Comparison of ENCODE assay signal across 8 cellular contexts in genomic region chr5:181191526-181192336, GRCh38. TPM values are rescaled to one million over a fixed set of nuclear protein-coding genes. Genes with fewer than 3 reads are reported as not detected.
A peak's percentile ranks its signal among the peaks of the same experiment; 100 is the strongest.
DNase-seq lines count a peak whose midpoint lies in the region; ATAC-seq, FAIRE-seq and TF ChIP-seq lines count a peak whose summit lies in the region.

No MANE protein-coding gene starts in this region.

- H2AFZ ChIP-seq in GM23338 = peak overlapping the region; percentile 98

- H3K27ac Mint-ChIP-seq in GM23338 = no peak overlapping the region
- peak overlapping the region; percentile 100 for H3K27ac Mint-ChIP-seq in activated T-helper 17 cell treated with anti-CD3 and anti-CD28 coated beads, Interleukin-2, amount 50 U/mL, for 72 hours

- H3K36me3 Mint-ChIP-seq in GM23338 (ENCODE audit: low read depth) = peaks cover 15% of the 10 kb centered on the region; the same call in 1 of the 3 replicates
- peaks cover 59% of the 10 kb centered on the region for H3K36me3 Mint-ChIP-seq in activated T-helper 17 cell treated with anti-CD3 and anti-CD28 coated beads, Interleukin-2, amount 50 U/mL, for 72 hours (ENCODE audit: low read depth)

- no peaks in the 10 kb centered on the region for H3K9me2 ChIP-seq in GM23338 (ENCODE audit: insufficient read depth)

- H3K9me3 ChIP-seq in MG63 = no peaks in the 10 kb centered on the region
- no peaks in the 10 kb centered on the region for H3K9me3 ChIP-seq in ovary
- H3K9me3 ChIP-seq in tibial artery = no peaks in the 10 kb centered on the region

- H3K36me3 ChIP-seq in GM23338 (ENCODE audit: insufficient read depth) (no peaks in the 10 kb centered on the region), MG63 (peaks cover 6% of the 10 kb centered on the region), ovary (no peaks in the 10 kb centered on the region), tibial artery (no peaks in the 10 kb centered on the region)

- intact Hi-C loops in ovary (cut with DNase I) = loop anchor here in 1 of 4 donors (2.0 kb wide), 1 partner anchor 25 kb away; no protein-coding TSS in a partner anchor
- intact Hi-C loops in tibial artery (cut with DNase I; ENCODE audit: low total_unique reads) = no loop called here

- TF ChIP-seq EP300 in ovary (IDR thresholded peaks at IDR 0.05) = no peak

- H3K27me3 ChIP-seq in GM23338 (ENCODE audit: insufficient read depth) = peaks cover 60% of the 10 kb centered on the region
- no peaks in the 10 kb centered on the region for H3K27me3 ChIP-seq in MG63
- no peaks in the 10 kb centered on the region for H3K27me3 ChIP-seq in ovary
- H3K27me3 ChIP-seq in tibial artery = no peaks in the 10 kb centered on the region

- H3F3A ChIP-seq in GM23338 (replicated peaks; ENCODE audit: low read depth) = peaks cover 3% of the 10 kb centered on the region

- no peak for FAIRE-seq in frontal cortex (lab: Jason Lieb, UNC)

- TF ChIP-seq CTCF in GM23338 (conservative IDR thresholded peaks at IDR 0.05; ENCODE audit: low read depth in 2 of 2) (peak in 1 of 2 experiments; percentile 10; a peak in 1 of 4 replicates), ovary (IDR thresholded peaks at IDR 0.05) (peak in 1 of 3 donors; percentile 17), tibial artery (IDR thresholded peaks at IDR 0.05) (no peak)

- H3K4me3 ChIP-seq in GM23338 (peak overlapping the region; percentile 80), MG63 (peak overlapping the region; percentile 87), ovary (peak overlapping the region; percentile 79), tibial artery (peak overlapping the region; percentile 93 to 96)

- H3K27me3 Mint-ChIP-seq in GM23338 (ENCODE audit: insufficient read depth, low read depth, poor library complexity) = peaks cover 57% of the 10 kb centered on the region
- no peaks in the 10 kb centered on the region for H3K27me3 Mint-ChIP-seq in activated T-helper 17 cell treated with anti-CD3 and anti-CD28 coated beads, Interleukin-2, amount 50 U/mL, for 72 hours

- 0 to 1% (median 1%) methylated on average over 52 to 64 of the region's 64 CpGs for WGBS in ovary, 3 donors

- DNase-seq in EH (ENCODE audit: low read depth) = peak; percentile 97
- peak; percentile 93 for DNase-seq in GM23338 (ENCODE audit: low spot score)
- peak; percentile 97 for DNase-seq in MG63
- peak; percentile 92 to 95 for DNase-seq in frontal cortex (ENCODE audit: low spot score in 2 of 2)
- DNase-seq in ovary = peak; percentile 93 to 99 (median 97)
- peak; percentile 94 to 98 for DNase-seq in tibial artery
- DNase-seq in NCI-H510A (lab: John Stamatoyannopoulos, UW) = no peak

- H3K9me3 Mint-ChIP-seq in GM23338 = peaks cover 21% of the 10 kb centered on the region
- peaks cover 5% of the 10 kb centered on the region for H3K9me3 Mint-ChIP-seq in activated T-helper 17 cell treated with anti-CD3 and anti-CD28 coated beads, Interleukin-2, amount 50 U/mL, for 72 hours

- H3K27ac ChIP-seq in GM23338 (ENCODE audit: low read depth) = no peak overlapping the region
- peak overlapping the region; percentile 75 to 91 for H3K27ac ChIP-seq in ovary
- peak overlapping the region; percentile 93 to 96 for H3K27ac ChIP-seq in tibial artery

- no peaks in the 10 kb centered on the region; the same call in 1 of the 2 replicates for H3K4me1 ChIP-seq in GM23338 (ENCODE audit: insufficient read depth)
- peaks cover 8% of the 10 kb centered on the region for H3K4me1 ChIP-seq in ovary (ENCODE audit: insufficient read depth)
- H3K4me1 ChIP-seq in tibial artery = peaks cover 0 to 16% (median 9%) of the 10 kb centered on the region in 4 donors

- TF ChIP-seq POLR2A in ovary (IDR thresholded peaks at IDR 0.05) = peak; percentile 84

- no peaks in the 10 kb centered on the region for H3K79me2 ChIP-seq in GM23338 (replicated peaks; ENCODE audit: insufficient read depth)

- peak overlapping the region; percentile 82 for H3K4me2 ChIP-seq in GM23338

- H4K20me1 ChIP-seq in GM23338 (replicated peaks; ENCODE audit: insufficient read depth) = no peaks in the 10 kb centered on the region; the same call in 1 of the 2 replicates

- H3K4me1 Mint-ChIP-seq in GM23338 = peaks cover 6% of the 10 kb centered on the region
- H3K4me1 Mint-ChIP-seq in activated T-helper 17 cell treated with anti-CD3 and anti-CD28 coated beads, Interleukin-2, amount 50 U/mL, for 72 hours = peaks cover 25% of the 10 kb centered on the region

- H3K4me3 Mint-ChIP-seq in GM23338 = peak overlapping the region; percentile 89
- H3K4me3 Mint-ChIP-seq in activated T-helper 17 cell treated with anti-CD3 and anti-CD28 coated beads, Interleukin-2, amount 50 U/mL, for 72 hours = peak overlapping the region; percentile 97

- ATAC-seq in GM23338 = peak; percentile 40
- peak; percentile 74 for ATAC-seq in activated T-helper 17 cell treated with anti-CD3 and anti-CD28 coated beads, Interleukin-2, amount 50 U/mL, for 72 hours (replicated peaks)

TF ChIP-seq in GM23338, 12 proteins besides CTCF, POLR2A, EP300 and RAD21 (continues in another document):
- no peak for TF ChIP-seq ZNF331 (CRISPR knock-in tag; IDR thresholded peaks at IDR 0.05; ENCODE audit: low read depth)
- TF ChIP-seq REST (IDR thresholded peaks at IDR 0.05; ENCODE audit: unreplicated experiment) = no peak
- peak; percentile 78 for TF ChIP-seq POLR2AphosphoS5 (IDR thresholded peaks at IDR 0.05; ENCODE audit: low read depth)
- peak; percentile 18; the same call in 1 of the 2 replicates for TF ChIP-seq ZNF114 (CRISPR knock-in tag; IDR thresholded peaks at IDR 0.05)

RNA-seq across cellular contexts. Expression of gene TRIM7, which starts 13.3 kb away (rescaled TPM):
- total RNA-seq in GM23338 (2014; rRNA removed; shearing (Covaris generic)) = 0.56 and 0.66 TPM in 2 replicates
- polyA plus RNA-seq in GM23338 (2016; fragmentation: Nextera tagmentation; extraction: Ambion mirVana) = 0.37 and 0.53 TPM in 2 replicates
- total RNA-seq in MG63 (2014; rRNA removed; shearing (Covaris generic); ENCODE audit: low replicate concordance) = 15.6 and 22.6 TPM in 2 replicates
- 1 to 10 TPM; 2.7 to 5.9 TPM for total RNA-seq in activated T-helper 17 cell treated with anti-CD3 and anti-CD28 coated beads, Interleukin-2, amount 50 U/mL, for 72 hours
- total RNA-seq in frontal cortex = 2.0 TPM
- 1 to 10 TPM in 2 of 7 donors, under 1 TPM in 5; 0.34 to 2.9 (median 0.93) TPM for total RNA-seq in ovary
- under 1 TPM; 0.45 to 0.82 TPM for polyA plus RNA-seq in ovary

RNA-seq across cellular contexts. Expression of gene TRIM41, which starts 31.4 kb away (rescaled TPM):
- total RNA-seq in GM23338 (2014; rRNA removed; shearing (Covaris generic)) = 8.7 and 9.7 TPM in 2 replicates
- polyA plus RNA-seq in GM23338 (2016; fragmentation: Nextera tagmentation; extraction: Ambion mirVana) (6.2 and 7.3 TPM in 2 replicates), ovary (10 to 100 TPM; 11.1 to 13.2 TPM)
- total RNA-seq in MG63 (2014; rRNA removed; shearing (Covaris generic); ENCODE audit: low replicate concordance) = 31.9 and 43.0 TPM in 2 replicates
- 10 to 100 TPM; 27.1 to 30.8 TPM for total RNA-seq in activated T-helper 17 cell treated with anti-CD3 and anti-CD28 coated beads, Interleukin-2, amount 50 U/mL, for 72 hours
- total RNA-seq in frontal cortex (12.2 TPM), ovary (10 to 100 TPM in 6 of 7 donors, 1 to 10 TPM in 1; 8.2 to 22.7 (median 17.6) TPM)

RNA-seq across cellular contexts. Expression of gene OR2V2, which starts 44.3 kb away (rescaled TPM):
- total RNA-seq in GM23338 (2014; rRNA removed; shearing (Covaris generic)) = not detected in 2 replicates
- polyA plus RNA-seq in GM23338 (2016; fragmentation: Nextera tagmentation; extraction: Ambion mirVana) (not detected in 2 replicates), ovary (not detected)
- total RNA-seq in MG63 (2014; rRNA removed; shearing (Covaris generic); ENCODE audit: low replicate concordance) = not detected in 2 replicates
- not detected for total RNA-seq in activated T-helper 17 cell treated with anti-CD3 and anti-CD28 coated beads, Interleukin-2, amount 50 U/mL, for 72 hours
- total RNA-seq in frontal cortex (not detected), ovary (under 1 TPM in 1 of 7 donors, not detected in 6; 0.80 TPM)

RNA-seq across cellular contexts. Expression of gene RACK1, which starts 52.0 kb away (rescaled TPM):
- total RNA-seq in GM23338 (2014; rRNA removed; shearing (Covaris generic)) = 4,589 and 4,798 TPM in 2 replicates
- polyA plus RNA-seq in GM23338 (2016; fragmentation: Nextera tagmentation; extraction: Ambion mirVana) (2,372 and 2,567 TPM in 2 replicates), ovary (1,000 to 10,000 TPM; 2,702 to 4,895 TPM)
- total RNA-seq in MG63 (2014; rRNA removed; shearing (Covaris generic); ENCODE audit: low replicate concordance) = 8,781 and 10,327 TPM in 2 replicates
- total RNA-seq in activated T-helper 17 cell treated with anti-CD3 and anti-CD28 coated beads, Interleukin-2, amount 50 U/mL, for 72 hours = 1,000 to 10,000 TPM; 2,150 to 2,706 TPM
- total RNA-seq in frontal cortex (3,351 TPM), ovary (1,000 to 10,000 TPM; 2,570 to 4,531 (median 3,203) TPM)
